In genomic region chr5:40841068-40841805, GRCh38 we compare ENCODE assay signal across 8 cellular contexts. TPM values are rescaled to one million over a fixed set of nuclear protein-coding genes. Genes with fewer than 3 reads are reported as not detected.
DNase-seq lines count a peak whose midpoint lies in the region; ATAC-seq, FAIRE-seq and TF ChIP-seq lines count a peak whose summit lies in the region.

Gene CARD6, plus strand, starts transcription at chr5:40841367. Its CDS starts 16 bp downstream, at chr5:40841383.

- 8% methylated on average over 9 of the region's 9 CpGs for WGBS in HepG2 (ENCODE audit: low lambda C conversion rate)

- H3K27me3 ChIP-seq in Caco-2 (replicated peaks; ENCODE audit: control insufficient read depth, insufficient read depth, low read length), result no peaks in the 10 kb centered on the region
- no peaks in the 10 kb centered on the region for H3K27me3 ChIP-seq in HepG2 (ENCODE audit: control insufficient read depth in 1 of 2, insufficient read depth in 2 of 2, low read length in 2 of 2)
- H3K27me3 ChIP-seq in thoracic aorta (replicated peaks; ENCODE audit: insufficient read depth), result no peaks in the 10 kb centered on the region

- BruUV-seq in Caco-2 (replicated peaks; lab: Mats Ljungman, UMichigan) (no TSS peak), HepG2 (replicated peaks; lab: Mats Ljungman, UMichigan) (TSS peak; percentile 68)

- DNase-seq in Caco-2, result no peak
- peak; percentile 73 for DNase-seq in NB4 (ENCODE audit: low read depth)
- DNase-seq in HepG2 (ENCODE audit: low spot score), result no peak
- no peak for DNase-seq in thoracic aorta (ENCODE audit: low spot score)
- DNase-seq in NCI-H1694 treated with DMSO at 0.1 percent for 48 hours (lab: John Stamatoyannopoulos, UW), result no peak
- no peak for DNase-seq in RCC 7860 (ENCODE audit: low spot score)

- H3K4me3 Mint-ChIP-seq in Caco-2 (ENCODE audit: unreplicated experiment), result peak within 1 kb of the TSS; percentile 69
- H3K4me3 Mint-ChIP-seq in brain, result peak within 1 kb of the TSS in 3 of 5 experiments; percentile 3 to 64 (median 26)

- H3K9me3 ChIP-seq in Caco-2, result no peaks in the 10 kb centered on the region
- no peaks in the 10 kb centered on the region for H3K9me3 ChIP-seq in HepG2 (ENCODE audit: low read length)
- no peaks in the 10 kb centered on the region for H3K9me3 ChIP-seq in thoracic aorta

- no peak for TF ChIP-seq POLR2A in NB4 (IDR thresholded peaks at IDR 0.05; ENCODE audit: extremely low read depth, insufficient read length)
- no peak for TF ChIP-seq POLR2A in HepG2 (IDR thresholded peaks at IDR 0.05; ENCODE audit: insufficient read depth in 1 of 2, low read depth in 2 of 2, low read length in 2 of 2)

- H3K9ac ChIP-seq in HepG2 (ENCODE audit: insufficient read depth, low read depth, low read length), result peak within 1 kb of the TSS; percentile 64

- ATAC-seq in GM21447 (IDR thresholded peaks at IDR 0.05; ENCODE audit: unreplicated experiment) (peak; percentile 55), HepG2 (peak; percentile 65), thoracic aorta (ENCODE audit: insufficient number of reproducible peaks, low FRiP score, low read depth) (peak; percentile 61)

- no peak for FAIRE-seq in HepG2 (lab: Jason Lieb, UNC)
- FAIRE-seq in RCC 7860 (lab: Jason Lieb, UNC), result no peak

- H3K27ac ChIP-seq in HepG2 (ENCODE audit: extremely low read length, insufficient read depth, low read length) (no peak within 1 kb of the TSS), thoracic aorta (peak within 1 kb of the TSS; percentile 64 to 65)

- H3K9me3 Mint-ChIP-seq in Caco-2 (ENCODE audit: unreplicated experiment), result no peaks in the 10 kb centered on the region
- no peaks in the 10 kb centered on the region for H3K9me3 Mint-ChIP-seq in brain

- TF ChIP-seq EP300 in HepG2 (IDR thresholded peaks at IDR 0.05; ENCODE audit: low read depth in 2 of 2, low read length in 2 of 2) (peak in 1 of 2 experiments; percentile 44; a peak in 1 of 4 replicates), HepG2 (CRISPR knock-in tag; IDR thresholded peaks at IDR 0.05; ENCODE audit: borderline replicate concordance) (no peak)

- in situ Hi-C loops in HepG2 (cut with HindIII; ENCODE audit: extremely low pct_ligation_motif_present, low pct_unique_long_range_greater_than_20kb), result no loop called here

- no peaks in the 10 kb centered on the region for H4K20me1 ChIP-seq in HepG2 (ENCODE audit: insufficient read depth, low read length)

- intact Hi-C loops in Caco-2 (cut with micrococcal nuclease; ENCODE audit: unreplicated experiment), result no loop called here
- intact Hi-C loops in HepG2 (cut with micrococcal nuclease; ENCODE audit: unreplicated experiment), result no loop called here

- TF ChIP-seq CTCF in Caco-2 (IDR thresholded peaks at IDR 0.05; ENCODE audit: insufficient read depth in 1 of 2, low read depth in 1 of 2, low read length in 1 of 2, severe bottlenecking in 1 of 2, unreplicated experiment in 1 of 2), result no peak
- TF ChIP-seq CTCF in NB4 (IDR thresholded peaks at IDR 0.05; ENCODE audit: low read depth, low read length), result no peak
- no peak for TF ChIP-seq CTCF in brain (conservative IDR thresholded peaks at IDR 0.05)
- 0 out of 2 replicates have a peak, but pooled peaks have one; percentile 9 for TF ChIP-seq CTCF in HepG2 (CRISPR knock-in tag; IDR thresholded peaks at IDR 0.05)
- no peak for TF ChIP-seq CTCF in thoracic aorta (IDR thresholded peaks at IDR 0.05)

- H3K79me2 ChIP-seq in HepG2 (ENCODE audit: insufficient read depth, low read length), result no peaks in the 10 kb centered on the region

- H3K4me1 ChIP-seq in Caco-2 (peaks cover 3% of the 10 kb centered on the region; the same call in 1 of the 2 replicates), HepG2 (ENCODE audit: insufficient read depth, low read length) (peaks cover 23% of the 10 kb centered on the region), thoracic aorta (ENCODE audit: control insufficient read depth in 1 of 2, low read depth in 2 of 2) (peaks cover 10 to 23% of the 10 kb centered on the region in 2 donors)

- peak within 1 kb of the TSS; percentile 81 for H2AFZ ChIP-seq in HepG2 (ENCODE audit: low read length)

- CTCF ChIA-PET in Caco-2 (lab: Charles Lee), result interaction anchor here (0.6 kb wide), 1 partner anchor 35 kb away, joined by 3 read pairs; no protein-coding TSS in a partner anchor
- CTCF ChIA-PET in HepG2 (lab: Yijun Ruan, JAX; ENCODE audit: low intra/inter-chr PET ratio, low total read pairs), result no interaction called here

- H3K4me3 ChIP-seq in Caco-2 (ENCODE audit: low read depth, low read length), result peak within 1 kb of the TSS; percentile 21
- H3K4me3 ChIP-seq in NB4 (ENCODE audit: low read depth, low read length), result peak within 1 kb of the TSS; percentile 78
- H3K4me3 ChIP-seq in HepG2 (replicated peaks in 1 of 3; ENCODE audit: insufficient read depth in 1 of 3, low read depth in 2 of 3, low read length in 3 of 3), result peak within 1 kb of the TSS; percentile 52 to 61 (median 55); a peak in 5 of 6 replicates
- H3K4me3 ChIP-seq in thoracic aorta, result peak within 1 kb of the TSS; percentile 78

- POLR2A ChIA-PET in Caco-2 (lab: Charles Lee) (no interaction called here), HepG2 (lab: Yijun Ruan, JAX) (no interaction called here)

- no peak for TF ChIP-seq RAD21 in HepG2 (CRISPR knock-in tag; IDR thresholded peaks at IDR 0.05)

- peak within 1 kb of the TSS; percentile 72 for H3K4me2 ChIP-seq in HepG2 (ENCODE audit: low read depth, low read length)

- H3K36me3 ChIP-seq in Caco-2 (ENCODE audit: control insufficient read depth, insufficient read depth, low read length), result no peaks in the 10 kb centered on the region
- no peaks in the 10 kb centered on the region for H3K36me3 ChIP-seq in HepG2 (replicated peaks in 1 of 2; ENCODE audit: control insufficient read depth in 1 of 2, insufficient read depth in 2 of 2, low read length in 2 of 2)
- H3K36me3 ChIP-seq in thoracic aorta, result no peaks in the 10 kb centered on the region

- H3K36me3 Mint-ChIP-seq in Caco-2 (ENCODE audit: insufficient read depth, unreplicated experiment), result no peaks in the 10 kb centered on the region
- H3K36me3 Mint-ChIP-seq in brain, result no peaks in the 10 kb centered on the region

- H3K27me3 Mint-ChIP-seq in Caco-2 (ENCODE audit: insufficient read depth, unreplicated experiment) (peaks cover 2% of the 10 kb centered on the region), brain (peaks cover 42% of the 10 kb centered on the region)

- H3K4me1 Mint-ChIP-seq in Caco-2 (ENCODE audit: low read depth, unreplicated experiment), result peaks cover 13% of the 10 kb centered on the region
- H3K4me1 Mint-ChIP-seq in brain, result peaks cover 6% of the 10 kb centered on the region

- H3K27ac Mint-ChIP-seq in Caco-2 (ENCODE audit: unreplicated experiment), result peak within 1 kb of the TSS; percentile 4
- H3K27ac Mint-ChIP-seq in brain, result peak within 1 kb of the TSS in 1 of 5 experiments; percentile 2

TF ChIP-seq in HepG2, 621 proteins besides CTCF, POLR2A, EP300 and RAD21 (continues in another document):
- TF ChIP-seq ZFP36L1 (CRISPR knock-in tag; IDR thresholded peaks at IDR 0.05) (peak; percentile 25; the same call in 1 of the 2 replicates), ZNF530 (CRISPR knock-in tag; IDR thresholded peaks at IDR 0.05; ENCODE audit: low read depth) (no peak), ZNF660 (CRISPR knock-in tag; IDR thresholded peaks at IDR 0.05; ENCODE audit: borderline replicate concordance, low read depth) (no peak), POLR2G (IDR thresholded peaks at IDR 0.05; ENCODE audit: low read depth, low read length) (peak; percentile 58), MAFF (IDR thresholded peaks at IDR 0.05; ENCODE audit: low read depth, low read length) (peak; percentile 75), GATA4 (IDR thresholded peaks at IDR 0.05; ENCODE audit: borderline replicate concordance, low read depth) (no peak), HMGA1 (CRISPR knock-in tag; conservative IDR thresholded peaks at IDR 0.05) (no peak), RBFOX2 (IDR thresholded peaks at IDR 0.05; ENCODE audit: low read depth, low read length) (peak; percentile 51; the same call in 1 of the 2 replicates), ZNF446 (CRISPR knock-in tag; IDR thresholded peaks at IDR 0.05) (no peak), ZNF235 (CRISPR knock-in tag; IDR thresholded peaks at IDR 0.05; ENCODE audit: borderline replicate concordance) (no peak), MYC (CRISPR knock-in tag; IDR thresholded peaks at IDR 0.05; ENCODE audit: borderline replicate concordance) (no peak), ZSCAN29 (CRISPR knock-in tag; conservative IDR thresholded peaks at IDR 0.05) (no peak)

RNA-seq across cellular contexts. Expression of gene CARD6, which starts in this region (rescaled TPM):
- total RNA-seq in Caco-2 (2022), result 0.14 and 0.26 TPM in 2 replicates
- polyA plus RNA-seq in brain (ENCODE audit: insufficient read depth, low read depth, low replicate concordance), result 0.54 TPM
- 1.4 TPM in 2 replicates for total RNA-seq in HepG2 (2016; rRNA removed; fragmentation: Illumina TruSeq; extraction: Trizol)
- total RNA-seq in HepG2 (2016; cell fraction: cytosol; rRNA removed; fragmentation: Illumina TruSeq; extraction: Trizol; ENCODE audit: low read depth), result 0.71 and 1.1 TPM in 2 replicates
- 1.2 and 1.6 TPM in 2 replicates for total RNA-seq in HepG2 (2016; cell fraction: insoluble cytoplasmic fraction; rRNA removed; fragmentation: Illumina TruSeq; extraction: Trizol)
- 1.1 and 1.6 TPM in 2 replicates for total RNA-seq in HepG2 (2016; cell fraction: membrane; rRNA removed; fragmentation: Illumina TruSeq; extraction: Trizol)
- total RNA-seq in HepG2 (2016; cell fraction: nucleus; rRNA removed; fragmentation: Illumina TruSeq; extraction: Trizol), result 0.56 and 1.2 TPM in 2 replicates
- polyA plus RNA-seq in HepG2 (2011; rRNA removed), result 0.33 and 0.39 TPM in 2 replicates
- polyA plus RNA-seq in HepG2 (2011; cell fraction: cytosol; rRNA removed), result 0.16 and 0.31 TPM in 2 replicates
- 0.08 and 0.24 TPM in 2 replicates for polyA plus RNA-seq in HepG2 (2011; cell fraction: nucleus; rRNA removed)
- polyA plus RNA-seq in HepG2 (2012), result 0.43 and 0.58 TPM in 2 replicates
- 0.05 TPM in 1 of 2 replicates, not detected in the other for polyA plus RNA-seq in HepG2 (2016; cell fraction: cytosol; fragmentation: Illumina TruSeq; extraction: Trizol; ENCODE audit: low read depth)
- 0.73 and 1.0 TPM in 2 replicates for polyA plus RNA-seq in HepG2 (2016; cell fraction: insoluble cytoplasmic fraction; fragmentation: Illumina TruSeq; extraction: Trizol; ENCODE audit: low read depth)
- polyA plus RNA-seq in HepG2 (2016; cell fraction: membrane; fragmentation: Illumina TruSeq; extraction: Trizol; ENCODE audit: low read depth), result 0.08 and 0.15 TPM in 2 replicates
- 0.66 and 0.81 TPM in 2 replicates for polyA plus RNA-seq in HepG2 (2016; cell fraction: nucleus; fragmentation: Illumina TruSeq; extraction: Trizol; ENCODE audit: insufficient read depth, low read depth)
- 0.26 and 9.3 TPM in 2 replicates for polyA minus RNA-seq in HepG2 (2011; rRNA and poly(A)+ RNA removed; ENCODE audit: low replicate concordance)
- polyA minus RNA-seq in HepG2 (2011; cell fraction: cytosol; rRNA and poly(A)+ RNA removed), result 0.20 TPM in 1 of 2 replicates, not detected in the other
- polyA minus RNA-seq in HepG2 (2011; cell fraction: nucleus; rRNA and poly(A)+ RNA removed), result 0.26 and 0.62 TPM in 2 replicates
- 10 to 100 TPM; 13.5 to 21.6 TPM for total RNA-seq in thoracic aorta

Comparison
In these comparisons a context has a peak if more than half of its experiments do, and no peak if none do; other contexts are left out.
1. H3K4me3 ChIP-seq: peak in every context shown above with its lines; median percentile 78 in NB4; 78 in thoracic aorta; 55 in HepG2; 21 in Caco-2.